ENCODE assay signal across 2 cellular contexts in the genomic region with DNA sequence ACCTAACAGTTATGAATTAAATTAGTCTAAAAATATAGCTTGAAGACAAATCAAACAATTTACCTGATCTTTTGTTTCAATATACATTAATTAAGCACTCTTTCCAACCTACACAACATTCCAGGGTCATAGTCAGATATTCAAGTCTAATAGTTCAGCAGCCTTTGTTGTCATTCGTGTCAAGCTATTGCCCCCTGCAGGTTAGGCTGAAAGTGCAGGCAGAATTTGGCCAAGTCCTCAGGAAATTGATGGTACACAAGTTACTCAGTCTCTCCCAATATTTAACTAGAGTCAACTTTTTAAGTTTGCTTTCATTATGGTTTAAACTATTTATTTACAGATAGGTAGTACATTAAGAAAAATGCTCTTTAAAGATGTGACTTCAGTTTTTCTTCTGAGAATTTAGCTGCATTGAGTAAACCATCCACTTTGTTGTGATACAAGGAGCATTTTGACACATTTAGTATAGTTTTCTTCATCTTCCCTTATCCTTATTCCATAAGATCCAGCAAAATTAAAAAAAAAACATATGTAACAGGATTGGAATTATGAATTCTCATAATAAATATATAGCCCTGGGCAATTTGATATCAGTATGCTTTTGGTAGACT.
TF ChIP-seq lines count a peak whose summit lies in the region.

No MANE protein-coding gene starts in this region.

TF ChIP-seq in SK-N-SH, 30 proteins besides CTCF, POLR2A, EP300 and RAD21 (continued from another document):
- TF ChIP-seq, protein P1, sequence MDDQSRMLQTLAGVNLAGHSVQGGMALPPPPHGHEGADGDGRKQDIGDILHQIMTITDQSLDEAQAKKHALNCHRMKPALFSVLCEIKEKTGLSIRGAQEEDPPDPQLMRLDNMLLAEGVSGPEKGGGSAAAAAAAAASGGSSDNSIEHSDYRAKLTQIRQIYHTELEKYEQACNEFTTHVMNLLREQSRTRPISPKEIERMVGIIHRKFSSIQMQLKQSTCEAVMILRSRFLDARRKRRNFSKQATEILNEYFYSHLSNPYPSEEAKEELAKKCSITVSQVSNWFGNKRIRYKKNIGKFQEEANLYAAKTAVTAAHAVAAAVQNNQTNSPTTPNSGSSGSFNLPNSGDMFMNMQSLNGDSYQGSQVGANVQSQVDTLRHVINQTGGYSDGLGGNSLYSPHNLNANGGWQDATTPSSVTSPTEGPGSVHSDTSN (IDR thresholded peaks at IDR 0.05), result 0 out of 2 replicates have a peak, but pooled peaks have one; percentile 6
- TF ChIP-seq RXRA (IDR thresholded peaks at IDR 0.05; ENCODE audit: borderline replicate concordance, low read depth) (no peak), SMC3 (IDR thresholded peaks at IDR 0.05; ENCODE audit: low read depth, low read length) (peak; percentile 69), EZH2phosphoT487 (IDR thresholded peaks at IDR 0.05; ENCODE audit: borderline replicate concordance, low read depth) (no peak), FOSL2 (IDR thresholded peaks at IDR 0.05; ENCODE audit: borderline replicate concordance, low read depth) (0 out of 2 replicates have a peak, but pooled peaks have one; percentile 5)

TF ChIP-seq in SK-N-SH treated with all-trans-retinoic acid at 6 μM for 48 hours, 23 proteins besides CTCF, POLR2A, EP300 and RAD21:
- TF ChIP-seq, protein P2, sequence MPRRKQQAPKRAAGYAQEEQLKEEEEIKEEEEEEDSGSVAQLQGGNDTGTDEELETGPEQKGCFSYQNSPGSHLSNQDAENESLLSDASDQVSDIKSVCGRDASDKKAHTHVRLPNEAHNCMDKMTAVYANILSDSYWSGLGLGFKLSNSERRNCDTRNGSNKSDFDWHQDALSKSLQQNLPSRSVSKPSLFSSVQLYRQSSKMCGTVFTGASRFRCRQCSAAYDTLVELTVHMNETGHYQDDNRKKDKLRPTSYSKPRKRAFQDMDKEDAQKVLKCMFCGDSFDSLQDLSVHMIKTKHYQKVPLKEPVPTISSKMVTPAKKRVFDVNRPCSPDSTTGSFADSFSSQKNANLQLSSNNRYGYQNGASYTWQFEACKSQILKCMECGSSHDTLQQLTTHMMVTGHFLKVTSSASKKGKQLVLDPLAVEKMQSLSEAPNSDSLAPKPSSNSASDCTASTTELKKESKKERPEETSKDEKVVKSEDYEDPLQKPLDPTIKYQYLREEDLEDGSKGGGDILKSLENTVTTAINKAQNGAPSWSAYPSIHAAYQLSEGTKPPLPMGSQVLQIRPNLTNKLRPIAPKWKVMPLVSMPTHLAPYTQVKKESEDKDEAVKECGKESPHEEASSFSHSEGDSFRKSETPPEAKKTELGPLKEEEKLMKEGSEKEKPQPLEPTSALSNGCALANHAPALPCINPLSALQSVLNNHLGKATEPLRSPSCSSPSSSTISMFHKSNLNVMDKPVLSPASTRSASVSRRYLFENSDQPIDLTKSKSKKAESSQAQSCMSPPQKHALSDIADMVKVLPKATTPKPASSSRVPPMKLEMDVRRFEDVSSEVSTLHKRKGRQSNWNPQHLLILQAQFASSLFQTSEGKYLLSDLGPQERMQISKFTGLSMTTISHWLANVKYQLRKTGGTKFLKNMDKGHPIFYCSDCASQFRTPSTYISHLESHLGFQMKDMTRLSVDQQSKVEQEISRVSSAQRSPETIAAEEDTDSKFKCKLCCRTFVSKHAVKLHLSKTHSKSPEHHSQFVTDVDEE (CRISPR knock-in tag; IDR thresholded peaks at IDR 0.05), result no peak
- TF ChIP-seq, protein P3, sequence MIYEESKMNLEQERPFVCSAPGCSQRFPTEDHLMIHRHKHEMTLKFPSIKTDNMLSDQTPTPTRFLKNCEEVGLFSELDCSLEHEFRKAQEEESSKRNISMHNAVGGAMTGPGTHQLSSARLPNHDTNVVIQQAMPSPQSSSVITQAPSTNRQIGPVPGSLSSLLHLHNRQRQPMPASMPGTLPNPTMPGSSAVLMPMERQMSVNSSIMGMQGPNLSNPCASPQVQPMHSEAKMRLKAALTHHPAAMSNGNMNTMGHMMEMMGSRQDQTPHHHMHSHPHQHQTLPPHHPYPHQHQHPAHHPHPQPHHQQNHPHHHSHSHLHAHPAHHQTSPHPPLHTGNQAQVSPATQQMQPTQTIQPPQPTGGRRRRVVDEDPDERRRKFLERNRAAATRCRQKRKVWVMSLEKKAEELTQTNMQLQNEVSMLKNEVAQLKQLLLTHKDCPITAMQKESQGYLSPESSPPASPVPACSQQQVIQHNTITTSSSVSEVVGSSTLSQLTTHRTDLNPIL (CRISPR knock-in tag; IDR thresholded peaks at IDR 0.05; ENCODE audit: low read depth), result no peak
- no peak for TF ChIP-seq TOX (CRISPR knock-in tag; IDR thresholded peaks at IDR 0.05; ENCODE audit: borderline replicate concordance)
- TF ChIP-seq TCF4 (CRISPR knock-in tag; IDR thresholded peaks at IDR 0.05; ENCODE audit: borderline replicate concordance), result no peak
- TF ChIP-seq OSR1 (CRISPR knock-in tag; IDR thresholded peaks at IDR 0.05), result no peak
